ENCODE assay signal across 10 cellular contexts in the genomic region with DNA sequence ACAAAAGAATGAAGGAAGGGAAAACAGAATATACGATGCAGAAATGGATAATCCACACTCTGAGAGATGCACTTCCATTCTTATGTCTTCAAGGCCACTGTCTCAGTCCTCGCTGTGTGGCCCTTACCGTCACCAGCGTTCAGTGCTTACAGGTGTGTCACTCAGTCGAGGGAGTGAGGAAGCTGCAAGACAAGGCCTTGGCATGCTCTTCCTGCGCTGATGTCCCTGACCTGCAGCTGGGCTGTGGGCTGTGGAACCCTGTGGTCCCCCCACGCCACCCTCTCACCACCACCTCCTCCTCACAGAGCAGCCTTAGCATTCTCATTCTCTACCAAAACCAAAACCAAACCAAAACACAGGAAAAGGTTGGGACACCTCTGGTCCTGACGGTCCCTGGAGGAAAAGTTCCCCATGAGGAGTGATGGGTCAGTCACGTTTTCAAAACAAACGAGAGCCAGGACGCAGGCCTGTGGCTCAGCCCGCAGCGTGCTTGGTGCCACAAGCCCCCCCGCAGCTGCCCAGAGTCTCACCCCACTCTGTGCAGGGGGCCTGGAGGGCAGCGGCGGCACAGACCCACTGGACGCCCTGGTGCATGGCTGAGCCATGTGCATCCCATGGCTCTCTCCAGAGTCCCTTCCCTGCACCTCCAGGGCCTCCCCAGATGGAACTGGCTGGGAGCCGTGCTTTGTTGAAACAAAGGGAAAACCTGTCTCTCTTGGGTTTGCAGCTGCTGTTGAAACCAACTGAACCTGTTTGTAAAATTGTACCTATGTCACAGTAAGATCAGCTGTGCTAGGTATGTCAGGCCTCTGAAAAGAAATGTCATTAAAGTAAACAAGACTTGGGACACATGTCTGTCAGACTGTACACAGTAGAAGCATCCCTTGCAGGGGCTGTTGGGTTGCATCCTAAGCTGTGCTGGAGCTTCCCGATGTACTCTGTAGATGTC. TPM values are rescaled to one million over a fixed set of nuclear protein-coding genes. Genes with fewer than 3 reads are reported as not detected.
A peak's percentile ranks its signal among the peaks of the same experiment; 100 is the strongest.
DNase-seq lines count a peak whose midpoint lies in the region; ATAC-seq and TF ChIP-seq lines count a peak whose summit lies in the region.
"Had no signal": no experiment of that assay in that cellular context is flagged by ENCODE, and none has a peak within 500 bp of the region (broad histone marks: within the 10 kb centered on the region; RNA-seq: fewer than 3 reads in every experiment).

No MANE protein-coding gene starts in this region.

- DNase-seq in NCI-H748 (lab: John Stamatoyannopoulos, UW; ENCODE audit: unreplicated experiment): peak; percentile 9
- DNase-seq in NCI-H748 treated with DMSO at 0.1 percent for 48 hours (lab: John Stamatoyannopoulos, UW): no peak
- DNase-seq in activated CD4-positive, alpha-beta memory T cell treated with anti-CD3 and anti-CD28 coated beads for 36 hours: peak; percentile 42
- no peak for DNase-seq in right cardiac atrium
- no peak for DNase-seq in stomach
- DNase-seq in EL: no peak
- DNase-seq: NCI-H446 had no signal

- intact Hi-C loops in activated CD4-positive, alpha-beta memory T cell treated with anti-CD3 and anti-CD28 coated beads for 36 hours (cut with micrococcal nuclease): loop anchor here (2.0 to 10.0 kb wide), 6 partner anchors 41 to 841 kb away; partner anchors contain the start of gene UBAC2
- intact Hi-C loops in right cardiac atrium (cut with DNase I) (no loop called here), stomach (cut with DNase I; ENCODE audit: low total_unique reads) (no loop called here)

- H3K9me3 ChIP-seq in right cardiac atrium (ENCODE audit: control insufficient read depth, low read length): no peaks in the 10 kb centered on the region
- H3K9me3 ChIP-seq in stomach: no peaks in the 10 kb centered on the region

- no peaks in the 10 kb centered on the region for H3K9me3 Mint-ChIP-seq in activated CD4-positive, alpha-beta memory T cell treated with anti-CD3 and anti-CD28 coated beads for 36 hours

- H3K4me1 ChIP-seq in right cardiac atrium (ENCODE audit: control insufficient read depth, insufficient read depth, low read length) (peaks cover 2% of the 10 kb centered on the region), stomach (peaks cover 14 to 36% (median 15%) of the 10 kb centered on the region in 4 donors)

- H3K36me3 ChIP-seq in stomach: peaks cover 0 to 50% (median 36%) of the 10 kb centered on the region in 4 donors

- H3K27me3 Mint-ChIP-seq in activated CD4-positive, alpha-beta memory T cell treated with anti-CD3 and anti-CD28 coated beads for 36 hours: no peaks in the 10 kb centered on the region

- peak overlapping the region; percentile 95 for H3K27ac Mint-ChIP-seq in activated CD4-positive, alpha-beta memory T cell treated with anti-CD3 and anti-CD28 coated beads for 36 hours

- TF ChIP-seq POLR2A in stomach (IDR thresholded peaks at IDR 0.05): no peak

- H3K4me3 ChIP-seq in right cardiac atrium (ENCODE audit: low read length): no peak overlapping the region
- H3K4me3 ChIP-seq in stomach: peak overlapping the region in 2 of 4 donors; percentile 16 to 19

- peak overlapping the region; percentile 56 for H3K4me3 Mint-ChIP-seq in activated CD4-positive, alpha-beta memory T cell treated with anti-CD3 and anti-CD28 coated beads for 36 hours

- peak; percentile 9 to 10 for ATAC-seq in right cardiac atrium
- no peak for ATAC-seq in GM21360 (IDR thresholded peaks at IDR 0.05; ENCODE audit: unreplicated experiment)
- ATAC-seq in HG03045 (IDR thresholded peaks at IDR 0.05; ENCODE audit: unreplicated experiment): no peak

- WGBS in right cardiac atrium: 86% methylated on average over 19 of the region's 19 CpGs
- WGBS in stomach, 5 donors: 85 to 90% (median 86%) methylated on average over 19 of the region's 19 CpGs

- H3K4me1 Mint-ChIP-seq in activated CD4-positive, alpha-beta memory T cell treated with anti-CD3 and anti-CD28 coated beads for 36 hours (ENCODE audit: low read depth): peaks cover 97% of the 10 kb centered on the region

- H3K36me3 Mint-ChIP-seq in activated CD4-positive, alpha-beta memory T cell treated with anti-CD3 and anti-CD28 coated beads for 36 hours: peaks cover 48% of the 10 kb centered on the region

- H3K27ac ChIP-seq in right cardiac atrium (ENCODE audit: low read length): peak overlapping the region; percentile 37
- peak overlapping the region; percentile 26 to 77 (median 63) for H3K27ac ChIP-seq in stomach

- CTCF ChIA-PET in activated CD4-positive, alpha-beta memory T cell treated with anti-CD3 and anti-CD28 coated beads for 36 hours (lab: Charles Lee): interaction anchor here (0.6 to 7.6 kb wide), 9 partner anchors 41 to 179 kb away, joined by 3 to 68 read pairs (median 5); partner anchors contain the start of gene GPR183

- H3K27me3 ChIP-seq in right cardiac atrium (ENCODE audit: control insufficient read depth, insufficient read depth): no peaks in the 10 kb centered on the region
- H3K27me3 ChIP-seq in stomach: no peaks in the 10 kb centered on the region

- TF ChIP-seq CTCF in stomach (IDR thresholded peaks at IDR 0.05): no peak

- POLR2A ChIA-PET in activated CD4-positive, alpha-beta memory T cell treated with anti-CD3 and anti-CD28 coated beads for 36 hours (lab: Charles Lee): interaction anchor here (1.4 to 7.6 kb wide), 6 partner anchors 22 to 78 kb away, joined by 4 to 246 read pairs (median 23); partner anchors contain the start of gene GPR183

- no peak for TF ChIP-seq EP300 in stomach (IDR thresholded peaks at IDR 0.05)

RNA-seq across cellular contexts. Expression of gene GPR183, which starts 48.3 kb away (rescaled TPM):
- 10 to 100 TPM; 46.4 to 47.1 TPM for total RNA-seq in activated CD4-positive, alpha-beta memory T cell treated with anti-CD3 and anti-CD28 coated beads for 36 hours
- 10 to 100 TPM in 2 of 4 donors, 1 to 10 TPM in 2; 9.7 to 20.7 (median 13.5) TPM for total RNA-seq in right cardiac atrium
- 14.5 TPM for polyA plus RNA-seq in right cardiac atrium
- 10 to 100 TPM in 4 of 5 donors, under 1 TPM in 1; 0.58 to 24.4 (median 16.4) TPM for total RNA-seq in stomach
- polyA plus RNA-seq in stomach: 1 to 10 TPM; 3.0 to 5.8 (median 4.5) TPM
- total RNA-seq: A172 had no signal

Comparison
In these comparisons a context has a peak if more than half of its experiments do, and no peak if none do; other contexts are left out.
1. DNase-seq: peak in NCI-H748 (single experiment) and activated CD4-positive, alpha-beta memory T cell treated with anti-CD3 and anti-CD28 coated beads for 36 hours (single experiment); none in NCI-H748 treated with DMSO at 0.1 percent for 48 hours (single experiment), right cardiac atrium (0 of 3), stomach (single experiment) and EL (single experiment).
2. ATAC-seq: peak in right cardiac atrium (2 of 2); none in GM21360 (single experiment) and HG03045 (single experiment).